In genomic region chr1:92820551-92820950, GRCh38 we compare ENCODE assay signal across 24 cellular contexts.
"Had no signal": no experiment of that assay in that cellular context is flagged by ENCODE, and none has a peak within 500 bp of the region (broad histone marks: within the 10 kb centered on the region; RNA-seq: fewer than 3 reads in every experiment).

No MANE protein-coding gene starts in this region.

- H3K27ac ChIP-seq: KMS-11, SK-N-MC, WERI-Rb-1 had no signal

- H3K4me2 ChIP-seq: KMS-11 had no signal

- H3K9me3 ChIP-seq: MG63 had no signal

- H3K4me3 ChIP-seq: MG63, SK-N-MC had no signal

- H3K27me3 ChIP-seq: MG63 had no signal

- ATAC-seq: activated CD4-positive, alpha-beta T cell treated with anti-CD3 and anti-CD28 coated beads for 36 hours; activated T-helper 17 cell treated with anti-CD3 and anti-CD28 coated beads, Interleukin-2, amount 50 U/mL, for 72 hours; T-cell had no signal

- H3K36me3 ChIP-seq: MG63, WERI-Rb-1 had no signal

- DNase-seq: activated CD4-positive, alpha-beta memory T cell treated with anti-CD3 and anti-CD28 coated beads, Interleukin-2, amount 10 ng/mL, durations not matched to agents 7 days and 5 days; activated CD4-positive, alpha-beta T cell treated with anti-CD3 and anti-CD28 coated beads for 36 hours; activated CD4-positive, alpha-beta T cell treated with anti-CD3 and anti-CD28 coated beads, Interleukin-2, amount 50 U/mL, for 1 hour; activated gamma-delta T cell; activated naive CD4-positive, alpha-beta T cell treated with anti-CD3 and anti-CD28 coated beads for 36 hours; activated T-cell treated with anti-CD3 and anti-CD28 coated beads for 4 hours; activated T-cell treated with anti-CD3 and anti-CD28 coated beads, Interleukin-2, amount 50 U/mL, for 48 hours; amygdala; cerebellar nuclear complex; MG63; MV-4-11; NCI-H1105; NCI-H1436; NCI-H1694 treated with DMSO at 0.1 percent for 48 hours; NCI-H2081; NCI-H524; PC-3; SIG-M5; T-cell; T-helper 2 cell; WERI-Rb-1 had no signal

- H3K9ac ChIP-seq: KMS-11 had no signal
